11 cellular contexts compared by ENCODE assay signal in genomic region chr5:168874713-168875380, GRCh38.
DNase-seq lines count a peak whose midpoint lies in the region; ATAC-seq and TF ChIP-seq lines count a peak whose summit lies in the region.
"Had no signal": no experiment of that assay in that cellular context is flagged by ENCODE, and none has a peak within 500 bp of the region (broad histone marks: within the 10 kb centered on the region; RNA-seq: fewer than 3 reads in every experiment).

No MANE protein-coding gene starts in this region.

- no peak overlapping the region for H2AFZ ChIP-seq in OCI-LY3 (ENCODE audit: low read depth, low read length)

- H3K4me1 Mint-ChIP-seq in stimulated activated naive CD8-positive, alpha-beta T cell treated with anti-CD3 and anti-CD28 coated beads, Interleukin-15, amount 100 ng/mL, for 72 hours = peaks cover 17% of the 10 kb centered on the region

- H3K79me2 ChIP-seq in OCI-LY3 (ENCODE audit: low read length) = no peaks in the 10 kb centered on the region

- no peaks in the 10 kb centered on the region for H3K9me3 Mint-ChIP-seq in stimulated activated naive CD8-positive, alpha-beta T cell treated with anti-CD3 and anti-CD28 coated beads, Interleukin-15, amount 100 ng/mL, for 72 hours

- no peak for DNase-seq in stimulated activated naive CD8-positive, alpha-beta T cell treated with anti-CD3 and anti-CD28 coated beads, Interleukin-15, amount 100 ng/mL, for 72 hours
- DNase-seq in stimulated activated naive CD8-positive, alpha-beta T cell treated with anti-CD3 and anti-CD28 coated beads, Interleukin-15, Interleukin-2, amounts not matched to agents 100 U/mL and 50 U/mL, for 24 hours = no peak
- peak; percentile 13 for DNase-seq in fibroblast of peridontal ligament (ENCODE audit: extremely low read depth)
- no peak for DNase-seq in stimulated activated CD4-positive, alpha-beta T cell treated with anti-CD3 and anti-CD28 coated beads, Interleukin-12 subunit alpha, Interleukin-12 subunit beta, amount 100 ng/mL, for 4 hours
- no peak for DNase-seq in upper lobe of left lung
- DNase-seq: activated B cell treated with CpG ODN at 0.5 μM for 24 hours, left colon, MM.1S had no signal

- no peak overlapping the region for H3K4me2 ChIP-seq in OCI-LY3 (ENCODE audit: low read length)

- no peaks in the 10 kb centered on the region for H3K36me3 ChIP-seq in OCI-LY3 (replicated peaks; ENCODE audit: low read depth, low read length)
- H3K36me3 ChIP-seq in upper lobe of left lung = no peaks in the 10 kb centered on the region

- H3K27ac ChIP-seq in OCI-LY3 (ENCODE audit: low read length) (no peak overlapping the region), upper lobe of left lung (no peak overlapping the region)

- H3K27me3 Mint-ChIP-seq in stimulated activated naive CD8-positive, alpha-beta T cell treated with anti-CD3 and anti-CD28 coated beads, Interleukin-15, amount 100 ng/mL, for 72 hours = peaks cover 51% of the 10 kb centered on the region

- no peak overlapping the region for H3K9ac ChIP-seq in OCI-LY3 (ENCODE audit: low read length)

- TF ChIP-seq EP300 in upper lobe of left lung (IDR thresholded peaks at IDR 0.05) = no peak

- no peak overlapping the region for H3K4me3 ChIP-seq in OCI-LY3 (ENCODE audit: low read length)
- no peak overlapping the region for H3K4me3 ChIP-seq in upper lobe of left lung

- H3K27me3 ChIP-seq in OCI-LY3 (ENCODE audit: low read depth, low read length) = peaks cover 88% of the 10 kb centered on the region
- H3K27me3 ChIP-seq in upper lobe of left lung = peaks cover 0 to 4% (median 0%) of the 10 kb centered on the region in 4 donors

- WGBS in upper lobe of left lung, 2 donors = 63 to 74% methylated on average over 6 of the region's 6 CpGs

- ATAC-seq in stimulated activated naive CD8-positive, alpha-beta T cell treated with anti-CD3 and anti-CD28 coated beads, Interleukin-15, amount 100 ng/mL, for 72 hours = peak; percentile 35
- ATAC-seq in stimulated activated naive CD8-positive, alpha-beta T cell treated with anti-CD3 and anti-CD28 coated beads, Interleukin-15, Interleukin-2, amounts not matched to agents 100 U/mL and 50 U/mL, for 24 hours = no peak
- ATAC-seq in upper lobe of left lung (ENCODE audit: low FRiP score in 2 of 2) (no peak), HG03354 (IDR thresholded peaks at IDR 0.05; ENCODE audit: poor library complexity, severe bottlenecking, unreplicated experiment) (no peak), GM21576 (IDR thresholded peaks at IDR 0.05; ENCODE audit: unreplicated experiment) (no peak)
- ATAC-seq: left colon had no signal

- H3K9me3 ChIP-seq in OCI-LY3 (ENCODE audit: insufficient read depth, low read length) (no peaks in the 10 kb centered on the region), upper lobe of left lung (no peaks in the 10 kb centered on the region)

- no peak for TF ChIP-seq POLR2A in upper lobe of left lung (IDR thresholded peaks at IDR 0.05)

- H4K20me1 ChIP-seq in OCI-LY3 (ENCODE audit: insufficient read depth, low read length) = peaks cover 21% of the 10 kb centered on the region

- H3K4me1 ChIP-seq in OCI-LY3 (ENCODE audit: low read length) (peaks cover 8% of the 10 kb centered on the region), upper lobe of left lung (peaks cover 0 to 5% (median 0%) of the 10 kb centered on the region in 4 donors)

- TF ChIP-seq CTCF in OCI-LY3 (IDR thresholded peaks at IDR 0.05; ENCODE audit: low read depth, low read length) = 0 out of 2 replicates have a peak, but pooled peaks have one; percentile 21
- no peak for TF ChIP-seq CTCF in upper lobe of left lung (IDR thresholded peaks at IDR 0.05)

- H3K4me3 Mint-ChIP-seq in stimulated activated naive CD8-positive, alpha-beta T cell treated with anti-CD3 and anti-CD28 coated beads, Interleukin-15, amount 100 ng/mL, for 72 hours = no peak overlapping the region
- H3K4me3 Mint-ChIP-seq: activated B cell treated with CpG ODN at 0.5 μM for 24 hours had no signal

- no peak overlapping the region for H3K27ac Mint-ChIP-seq in stimulated activated naive CD8-positive, alpha-beta T cell treated with anti-CD3 and anti-CD28 coated beads, Interleukin-15, amount 100 ng/mL, for 72 hours
- H3K27ac Mint-ChIP-seq: activated B cell treated with CpG ODN at 0.5 μM for 24 hours had no signal
